In the genomic region with DNA sequence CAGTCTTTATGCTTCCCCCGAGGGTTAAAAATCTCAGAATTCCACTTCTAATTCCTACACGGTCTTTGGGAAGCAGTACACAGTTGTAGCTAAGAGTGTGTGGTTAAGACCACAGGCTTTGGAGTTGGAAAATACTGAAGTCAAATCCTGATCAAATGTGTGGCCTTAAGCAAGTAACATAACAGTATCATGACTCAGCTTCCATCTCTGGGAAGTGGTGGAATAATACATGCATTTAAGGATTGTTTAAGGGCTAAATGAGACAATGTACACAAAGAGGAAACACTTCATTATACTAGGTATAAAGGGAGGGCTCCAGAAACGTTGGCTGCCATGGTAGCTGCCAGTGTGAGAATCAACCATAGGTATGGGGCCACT, we compare ENCODE assay signal across 22 cellular contexts.
A peak's percentile ranks its signal among the peaks of the same experiment; 100 is the strongest.
DNase-seq lines count a peak whose midpoint lies in the region; ATAC-seq, FAIRE-seq and TF ChIP-seq lines count a peak whose summit lies in the region.
"Had no signal": no experiment of that assay in that cellular context is flagged by ENCODE, and none has a peak within 500 bp of the region (broad histone marks: within the 10 kb centered on the region; RNA-seq: fewer than 3 reads in every experiment).

No MANE protein-coding gene starts in this region.

- in situ Hi-C loops in GM13976 (cut with MboI; ENCODE audit: low sequenced_read_pairs, unreplicated experiment), result no loop called here

- no peaks in the 10 kb centered on the region for H3K9me2 ChIP-seq in hepatocyte (replicated peaks; ENCODE audit: insufficient read depth)

- H3K27me3 Mint-ChIP-seq in astrocyte (ENCODE audit: low read depth, unreplicated experiment), result no peaks in the 10 kb centered on the region
- H3K27me3 Mint-ChIP-seq in activated T-cell treated with anti-CD3 and anti-CD28 coated beads, Interleukin-2, amount 50 U/mL, for 4 hours (ENCODE audit: low read depth), result no peaks in the 10 kb centered on the region
- H3K27me3 Mint-ChIP-seq: dendritic cell treated with granulocyte-macrophage colony-stimulating factor and Interleukin-4, amounts not matched to agents 40 ng/mL and 50 ng/mL, for 4 days; natural killer cell treated with Interleukin-12 subunit alpha and Interleukin-12 subunit beta and Interleukin-15 and Interleukin-18, amount 100 ng/mL, for 72 hours; stimulated activated naive B cell treated with anti-CD40 and anti-IgM and Interleukin-4, amounts not matched to agents 10 μg/mL and 1 μg/mL and 100 μg/mL, for 72 hours had no signal

- TF ChIP-seq EP300 in A549 (IDR thresholded peaks at IDR 0.05), result no peak

- peaks cover 23% of the 10 kb centered on the region for H3K4me1 ChIP-seq in A549
- peaks cover 20% of the 10 kb centered on the region for H3K4me1 ChIP-seq in astrocyte (ENCODE audit: insufficient read depth, low read length)
- peaks cover 16% of the 10 kb centered on the region for H3K4me1 ChIP-seq in hepatocyte (ENCODE audit: insufficient read depth)
- H3K4me1 ChIP-seq: body of pancreas, prostate gland, upper lobe of right lung had no signal

- H3K4me3 ChIP-seq in A549 (no peak overlapping the region), astrocyte (ENCODE audit: insufficient read depth, low read depth, low read length) (no peak overlapping the region), hepatocyte (no peak overlapping the region)
- H3K4me3 ChIP-seq: body of pancreas, prostate gland, SK-N-MC, upper lobe of right lung had no signal

- TF ChIP-seq CTCF in A549 (IDR thresholded peaks at IDR 0.05) (no peak), astrocyte (IDR thresholded peaks at IDR 0.05; ENCODE audit: insufficient read depth, low read depth, low read length) (no peak), hepatocyte (IDR thresholded peaks at IDR 0.05; ENCODE audit: poor library complexity) (no peak), GM13976 (IDR thresholded peaks at IDR 0.05; ENCODE audit: borderline replicate concordance, control extremely low read depth, extremely low read depth, insufficient read depth, missing control alignments) (no peak)

- H3K27ac Mint-ChIP-seq in astrocyte (ENCODE audit: unreplicated experiment), result peak overlapping the region; percentile 91
- H3K27ac Mint-ChIP-seq: dendritic cell treated with granulocyte-macrophage colony-stimulating factor and Interleukin-4, amounts not matched to agents 40 ng/mL and 50 ng/mL, for 4 days; natural killer cell treated with Interleukin-12 subunit alpha and Interleukin-12 subunit beta and Interleukin-15 and Interleukin-18, amount 100 ng/mL, for 72 hours; stimulated activated naive B cell treated with anti-CD40 and anti-IgM and Interleukin-4, amounts not matched to agents 10 μg/mL and 1 μg/mL and 100 μg/mL, for 72 hours had no signal

- H4K20me1 ChIP-seq in astrocyte (ENCODE audit: insufficient read depth, low read length) (no peaks in the 10 kb centered on the region), hepatocyte (ENCODE audit: insufficient read depth, poor library complexity, severe bottlenecking) (no peaks in the 10 kb centered on the region)

- peaks cover 39% of the 10 kb centered on the region for H3K4me1 Mint-ChIP-seq in astrocyte (ENCODE audit: low read depth, unreplicated experiment)
- no peaks in the 10 kb centered on the region for H3K4me1 Mint-ChIP-seq in activated T-cell treated with anti-CD3 and anti-CD28 coated beads, Interleukin-2, amount 50 U/mL, for 4 hours (ENCODE audit: low read depth)
- H3K4me1 Mint-ChIP-seq: stimulated activated naive B cell treated with anti-CD40 and anti-IgM and Interleukin-4, amounts not matched to agents 10 μg/mL and 1 μg/mL and 100 μg/mL, for 72 hours had no signal

- H3K27me3 ChIP-seq in astrocyte (ENCODE audit: insufficient read depth, low read length), result no peaks in the 10 kb centered on the region
- no peaks in the 10 kb centered on the region for H3K27me3 ChIP-seq in hepatocyte
- H3K27me3 ChIP-seq: body of pancreas, upper lobe of right lung had no signal

- FAIRE-seq in A549 (lab: Jason Lieb, UNC) (no peak), astrocyte (lab: Jason Lieb, UNC) (no peak)
- FAIRE-seq: islet of Langerhans had no signal

- peak overlapping the region; percentile 20 for H3K4me3 Mint-ChIP-seq in astrocyte (ENCODE audit: unreplicated experiment)
- no peak overlapping the region for H3K4me3 Mint-ChIP-seq in activated T-cell treated with anti-CD3 and anti-CD28 coated beads, Interleukin-2, amount 50 U/mL, for 4 hours
- H3K4me3 Mint-ChIP-seq: dendritic cell treated with granulocyte-macrophage colony-stimulating factor and Interleukin-4, amounts not matched to agents 40 ng/mL and 50 ng/mL, for 4 days; natural killer cell treated with Interleukin-12 subunit alpha and Interleukin-12 subunit beta and Interleukin-15 and Interleukin-18, amount 100 ng/mL, for 72 hours; stimulated activated naive B cell treated with anti-CD40 and anti-IgM and Interleukin-4, amounts not matched to agents 10 μg/mL and 1 μg/mL and 100 μg/mL, for 72 hours had no signal

- H3K36me3 ChIP-seq in astrocyte (ENCODE audit: insufficient read depth, low read length) (no peaks in the 10 kb centered on the region), hepatocyte (replicated peaks; ENCODE audit: insufficient read depth, low read depth) (no peaks in the 10 kb centered on the region)
- H3K36me3 ChIP-seq: prostate gland, upper lobe of right lung had no signal

- peak overlapping the region; percentile 85 to 86 for H3K27ac ChIP-seq in A549
- H3K27ac ChIP-seq in astrocyte (ENCODE audit: low read depth, low read length), result peak overlapping the region; percentile 66
- H3K27ac ChIP-seq in hepatocyte, result peak overlapping the region; percentile 73
- H3K27ac ChIP-seq: body of pancreas, prostate gland, SK-N-MC, upper lobe of right lung had no signal

- peak overlapping the region; percentile 75 for H3K4me2 ChIP-seq in A549
- H3K4me2 ChIP-seq in astrocyte (ENCODE audit: low read length), result peak overlapping the region; percentile 72
- H3K4me2 ChIP-seq in hepatocyte, result no peak overlapping the region

- no peak for TF ChIP-seq POLR2A in A549 (IDR thresholded peaks at IDR 0.05; ENCODE audit: low read length)

- POLR2A ChIA-PET in A549 (lab: Yijun Ruan, JAX), result no interaction called here

- H3K79me2 ChIP-seq in astrocyte (ENCODE audit: insufficient read depth, low read length) (no peaks in the 10 kb centered on the region), hepatocyte (no peaks in the 10 kb centered on the region)

- H3K9ac ChIP-seq in astrocyte (ENCODE audit: low read length), result peak overlapping the region; percentile 14

- ATAC-seq in A549 (peak in 1 of 2 experiments; percentile 54; a peak in 3 of 6 replicates), GM21367 (IDR thresholded peaks at IDR 0.05; ENCODE audit: unreplicated experiment) (no peak)
- no peak for ATAC-seq in activated T-cell treated with anti-CD3 and anti-CD28 coated beads, Interleukin-2, amount 50 U/mL, for 4 hours
- ATAC-seq: body of pancreas; natural killer cell treated with Interleukin-12 subunit alpha and Interleukin-12 subunit beta and Interleukin-15 and Interleukin-18, amount 100 ng/mL, for 72 hours; stimulated activated naive B cell treated with anti-CD40 and anti-IgM and Interleukin-4, amounts not matched to agents 10 μg/mL and 1 μg/mL and 100 μg/mL, for 72 hours; upper lobe of right lung had no signal

- no peak overlapping the region for H2AFZ ChIP-seq in astrocyte (ENCODE audit: low read depth, low read length)
- no peak overlapping the region for H2AFZ ChIP-seq in hepatocyte

- TF ChIP-seq RAD21 in A549 (conservative IDR thresholded peaks at IDR 0.05 in 1 of 2, IDR thresholded peaks at IDR 0.05 in 1 of 2), result no peak

- H3K9me3 Mint-ChIP-seq in astrocyte (ENCODE audit: unreplicated experiment), result no peaks in the 10 kb centered on the region
- peaks cover 10% of the 10 kb centered on the region for H3K9me3 Mint-ChIP-seq in activated T-cell treated with anti-CD3 and anti-CD28 coated beads, Interleukin-2, amount 50 U/mL, for 4 hours
- H3K9me3 Mint-ChIP-seq: natural killer cell treated with Interleukin-12 subunit alpha and Interleukin-12 subunit beta and Interleukin-15 and Interleukin-18, amount 100 ng/mL, for 72 hours had no signal

- H3K9me3 ChIP-seq in A549 (0 out of 3 replicates have a peak, but pooled peaks cover 3% of the 10 kb centered on the region), astrocyte (ENCODE audit: insufficient read depth, low read depth, low read length) (no peaks in the 10 kb centered on the region), hepatocyte (ENCODE audit: low read depth) (no peaks in the 10 kb centered on the region)
- H3K9me3 ChIP-seq: body of pancreas, prostate gland, upper lobe of right lung had no signal

- CTCF ChIA-PET in A549 (lab: Yijun Ruan, JAX), result no interaction called here

- DNase-seq in A549 (ENCODE audit: low read depth in 1 of 2, low spot score in 1 of 2) (peak in 1 of 2 experiments; percentile 24), HCEC 1CT (peak; percentile 42), astrocyte (ENCODE audit: low read depth) (peak; percentile 87), hepatocyte (ENCODE audit: low spot score) (no peak), GM13976 (ENCODE audit: low spot score) (no peak), globus pallidus (ENCODE audit: low spot score) (no peak)
- no peak for DNase-seq in activated T-cell treated with anti-CD3 and anti-CD28 coated beads, Interleukin-2, amount 50 U/mL, for 4 hours
- DNase-seq: activated CD4-positive, alpha-beta T cell treated with anti-CD3 and anti-CD28 coated beads for 4 hours; activated CD8-positive, alpha-beta memory T cell treated with anti-CD3 and anti-CD28 coated beads, Interleukin-2, amount 50 U/mL, for 48 hours; body of pancreas; mesendoderm; MV-4-11; NCI-H2081; OCI-M1; stimulated activated naive B cell treated with anti-CD40 and anti-IgM and Interleukin-4, amounts not matched to agents 10 μg/mL and 1 μg/mL and 100 μg/mL, for 72 hours; upper lobe of right lung had no signal

- peaks cover 10% of the 10 kb centered on the region for H3K36me3 Mint-ChIP-seq in astrocyte (ENCODE audit: low read depth, unreplicated experiment)
- H3K36me3 Mint-ChIP-seq in activated T-cell treated with anti-CD3 and anti-CD28 coated beads, Interleukin-2, amount 50 U/mL, for 4 hours (ENCODE audit: insufficient read depth), result no peaks in the 10 kb centered on the region
- H3K36me3 Mint-ChIP-seq: natural killer cell treated with Interleukin-12 subunit alpha and Interleukin-12 subunit beta and Interleukin-15 and Interleukin-18, amount 100 ng/mL, for 72 hours; stimulated activated naive B cell treated with anti-CD40 and anti-IgM and Interleukin-4, amounts not matched to agents 10 μg/mL and 1 μg/mL and 100 μg/mL, for 72 hours had no signal

- 24% methylated on average over 3 of the region's 3 CpGs for WGBS in A549 (ENCODE audit: missing lambda C conversion rate)
- 81% methylated on average over 3 of the region's 3 CpGs for WGBS in hepatocyte (ENCODE audit: low lambda C conversion rate, missing lambda C conversion rate)

TF ChIP-seq in A549, 52 proteins besides CTCF, POLR2A, EP300 and RAD21 (continues in another document):
- TF ChIP-seq CBX8 (IDR thresholded peaks at IDR 0.05) (no peak), PHF8 (IDR thresholded peaks at IDR 0.05; ENCODE audit: borderline replicate concordance, low read depth) (no peak), GATA3 (IDR thresholded peaks at IDR 0.05; ENCODE audit: borderline replicate concordance) (no peak), FOSB (CRISPR knock-in tag; IDR thresholded peaks at IDR 0.05) (no peak), HOXB13 (CRISPR knock-in tag; IDR thresholded peaks at IDR 0.05; ENCODE audit: low read depth) (no peak), JUNB (IDR thresholded peaks at IDR 0.05) (no peak), CHD2 (IDR thresholded peaks at IDR 0.05; ENCODE audit: low read length, partially characterized antibody) (no peak)

Comparison
In these comparisons a context has a peak if more than half of its experiments do, and no peak if none do; other contexts are left out.
1. DNase-seq: peak in HCEC 1CT (single experiment) and astrocyte (single experiment); none in hepatocyte (single experiment), activated T-cell treated with anti-CD3 and anti-CD28 coated beads, Interleukin-2, amount 50 U/mL, for 4 hours (single experiment), GM13976 (single experiment) and globus pallidus (single experiment).
2. Peak in every context shown above with its lines, with median percentiles within 50 percentile points of each other: H3K27ac ChIP-seq.